9 cellular contexts compared by ENCODE assay signal in genomic region chr10:112182808-112183328, GRCh38. TPM values are rescaled to one million over a fixed set of nuclear protein-coding genes. Genes with fewer than 3 reads are reported as not detected.
DNase-seq lines count a peak whose midpoint lies in the region; ATAC-seq, FAIRE-seq and TF ChIP-seq lines count a peak whose summit lies in the region.
"Had no signal": no experiment of that assay in that cellular context is flagged by ENCODE, and none has a peak within 500 bp of the region (broad histone marks: within the 10 kb centered on the region; RNA-seq: fewer than 3 reads in every experiment).

No MANE protein-coding gene starts in this region.

- no peak for DNase-seq in GM12892 (ENCODE audit: insufficient read length)
- DNase-seq in PC-9 = no peak
- DNase-seq in fibroblast of mammary gland (ENCODE audit: low read depth) = peak; percentile 7
- no peak for DNase-seq in sigmoid colon
- DNase-seq in activated CD4-positive, CD25-positive, alpha-beta regulatory T cell treated with anti-CD3 and anti-CD28 coated beads, Interleukin-2, amount 50 U/mL, for 72 hours = no peak
- DNase-seq in SW480 (ENCODE audit: low spot score) = no peak
- DNase-seq in SHP77 (lab: John Stamatoyannopoulos, UW) = no peak

- peak overlapping the region; percentile 79 for H3K4me2 ChIP-seq in PC-9

- H4K20me1 ChIP-seq in PC-9 (ENCODE audit: insufficient read depth) = no peaks in the 10 kb centered on the region

- no peaks in the 10 kb centered on the region for H3K9me2 ChIP-seq in PC-9 (ENCODE audit: insufficient read depth)

- CTCF ChIA-PET in PC-9 (lab: Charles Lee) = interaction anchor here (0.7 kb wide), 1 partner anchor 363 kb away, joined by 3 read pairs; no protein-coding TSS in a partner anchor

- POLR2A ChIA-PET in PC-9 (lab: Charles Lee; ENCODE audit: unreplicated experiment) = interaction anchor here (0.6 kb wide), 1 partner anchor 334 kb away, joined by 3 read pairs; no protein-coding TSS in a partner anchor

- no peaks in the 10 kb centered on the region for H3F3A ChIP-seq in PC-9 (ENCODE audit: insufficient read depth, low read depth)

- intact Hi-C loops in PC-9 (cut with micrococcal nuclease; ENCODE audit: unreplicated experiment) = loop anchor here (2.0 kb wide), 1 partner anchor 264 kb away; the partner anchor contains the start of genes VTI1A and ZDHHC6
- intact Hi-C loops in sigmoid colon (cut with DNase I) = loop anchor here (5.0 kb wide), 1 partner anchor 264 kb away; the partner anchor contains the start of genes VTI1A and ZDHHC6

- TF ChIP-seq CTCF in PC-9 (conservative IDR thresholded peaks at IDR 0.05) (no peak), fibroblast of mammary gland (conservative IDR thresholded peaks at IDR 0.05; ENCODE audit: control insufficient read depth, insufficient read depth, low read depth, low read length) (no peak), sigmoid colon (IDR thresholded peaks at IDR 0.05) (no peak)

- peak; percentile 42 for FAIRE-seq in GM12892 (lab: Jason Lieb, UNC)
- FAIRE-seq: TTC549 had no signal

- BruUV-seq in PC-9 (replicated peaks; lab: Mats Ljungman, UMichigan) = TSS peak; percentile 48

- no peak for ATAC-seq in GM18873 (IDR thresholded peaks at IDR 0.05; ENCODE audit: low FRiP score, unreplicated experiment)

- H3K4me3 ChIP-seq in PC-9 (peak overlapping the region; percentile 78), fibroblast of mammary gland (ENCODE audit: control insufficient read depth, low read depth, low read length) (peak overlapping the region; percentile 79), sigmoid colon (peak overlapping the region; percentile 59 to 83 (median 78))

- H3K9me3 ChIP-seq in PC-9 (ENCODE audit: insufficient read depth, low read depth) (no peaks in the 10 kb centered on the region), sigmoid colon (no peaks in the 10 kb centered on the region)

- H3K4me1 ChIP-seq in PC-9 (replicated peaks; ENCODE audit: insufficient read depth) (0 out of 2 replicates have a peak, but pooled peaks cover 4% of the 10 kb centered on the region), sigmoid colon (peaks cover 0 to 16% (median 10%) of the 10 kb centered on the region in 4 donors)

- no peaks in the 10 kb centered on the region for H3K79me2 ChIP-seq in PC-9 (ENCODE audit: low read depth)

- H3K27me3 ChIP-seq in PC-9 (ENCODE audit: insufficient read depth, low read depth) (no peaks in the 10 kb centered on the region), sigmoid colon (no peaks in the 10 kb centered on the region)

- TF ChIP-seq POLR2A in GM12892 (IDR thresholded peaks at IDR 0.05; ENCODE audit: low read depth, low read length) = no peak
- no peak for TF ChIP-seq POLR2A in sigmoid colon (IDR thresholded peaks at IDR 0.05)

- H3K36me3 ChIP-seq in PC-9 (ENCODE audit: low read depth) (no peaks in the 10 kb centered on the region), sigmoid colon (peaks cover 0 to 30% (median 4%) of the 10 kb centered on the region in 4 donors)

- no peak for TF ChIP-seq EP300 in sigmoid colon (IDR thresholded peaks at IDR 0.05)

- WGBS in sigmoid colon, 2 donors = 13 to 33% methylated on average over 10 of the region's 10 CpGs

- peak overlapping the region; percentile 98 for H2AFZ ChIP-seq in PC-9

- H3K27ac ChIP-seq in PC-9 (no peak overlapping the region), sigmoid colon (peak overlapping the region; percentile 67 to 81 (median 78))

RNA-seq across cellular contexts. Expression of gene GPAM, which starts 0.7 kb away (rescaled TPM):
- polyA plus RNA-seq in GM12892 (2012; ENCODE audit: missing spikeins) = 3.5 TPM
- total RNA-seq in PC-9 (2021) = 2.1 and 4.2 TPM in 2 replicates
- total RNA-seq in sigmoid colon = 10 to 100 TPM in 1 of 4 donors, 1 to 10 TPM in 3; 4.8 to 61.4 (median 6.1) TPM
- 10 to 100 TPM in 1 of 3 donors, 1 to 10 TPM in 1, under 1 TPM in 1; 0.92 to 14.4 (median 3.0) TPM for polyA plus RNA-seq in sigmoid colon
